In the genomic region with DNA sequence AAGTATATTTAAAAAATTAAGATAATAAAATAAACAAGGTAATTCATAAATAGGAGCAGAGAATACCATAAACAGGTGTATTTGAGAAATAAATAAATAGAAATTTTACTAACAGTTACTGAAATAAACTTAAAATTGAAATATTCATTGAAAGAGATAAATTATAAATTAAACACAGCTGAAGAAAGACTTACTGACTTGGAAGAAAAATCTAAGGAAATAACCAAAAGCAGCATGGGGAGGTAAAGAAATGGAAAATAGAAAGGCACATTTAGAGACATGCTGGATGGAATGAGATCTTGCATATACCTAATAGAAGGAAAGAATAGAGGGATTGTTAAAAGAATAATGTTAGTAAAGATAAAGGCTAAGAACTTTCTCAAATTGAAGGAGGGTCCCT, we compare ENCODE assay signal across 29 cellular contexts.
"Had no signal": no experiment of that assay in that cellular context is flagged by ENCODE, and none has a peak within 500 bp of the region (broad histone marks: within the 10 kb centered on the region; RNA-seq: fewer than 3 reads in every experiment).

No MANE protein-coding gene starts in this region.

- H3K27me3 ChIP-seq: ascending aorta, breast epithelium, cardiac muscle cell, esophagus muscularis mucosa had no signal

- H3K4me3 ChIP-seq: ascending aorta, breast epithelium, cardiac muscle cell, coronary artery, dorsolateral prefrontal cortex, esophagus muscularis mucosa had no signal

- H3K36me3 ChIP-seq: ascending aorta, breast epithelium, cardiac muscle cell, esophagus muscularis mucosa had no signal

- ATAC-seq: activated CD4-positive, alpha-beta T cell treated with anti-CD3 and anti-CD28 coated beads for 36 hours; activated CD8-positive, alpha-beta memory T cell treated with anti-CD3 and anti-CD28 coated beads, Interleukin-2, amount 10 ng/mL, durations not matched to agents 7 days and 5 days; activated CD8-positive, alpha-beta T cell treated with anti-CD3 and anti-CD28 coated beads, Interleukin-2, amount 10 ng/mL, durations not matched to agents 7 days and 5 days; activated naive CD4-positive, alpha-beta T cell treated with anti-CD3 and anti-CD28 coated beads, Interleukin-2, amount 50 U/mL, for 72 hours; T-helper 17 cell had no signal

- H3K4me1 ChIP-seq: ascending aorta, breast epithelium, esophagus muscularis mucosa had no signal

- DNase-seq: activated CD4-positive, alpha-beta memory T cell treated with anti-CD3 and anti-CD28 coated beads for 36 hours; activated CD4-positive, alpha-beta T cell treated with anti-CD3 and anti-CD28 coated beads for 36 hours; activated CD4-positive, alpha-beta T cell treated with anti-CD3 and anti-CD28 coated beads, Interleukin-2, amount 10 ng/mL, durations not matched to agents 24 days and 14 days; activated CD4-positive, CD25-positive, alpha-beta regulatory T cell; activated CD4-positive, CD25-positive, alpha-beta regulatory T cell treated with anti-CD3 and anti-CD28 coated beads, Interleukin-2, amount 50 U/mL, for 72 hours; activated CD8-positive, alpha-beta memory T cell treated with anti-CD3 and anti-CD28 coated beads, Interleukin-2, amount 10 ng/mL, durations not matched to agents 7 days and 5 days; activated CD8-positive, alpha-beta memory T cell treated with anti-CD3 and anti-CD28 coated beads, Interleukin-2, amount 50 U/mL, for 4 hours; activated CD8-positive, alpha-beta T cell treated with anti-CD3 and anti-CD28 coated beads, Interleukin-2, amount 10 ng/mL, durations not matched to agents 7 days and 5 days; activated effector memory CD4-positive, alpha-beta T cell treated with anti-CD3 and anti-CD28 coated beads, Interleukin-2, amount 50 U/mL, for 16 hours; activated naive CD4-positive, alpha-beta T cell treated with anti-CD3 and anti-CD28 coated beads for 36 hours; activated naive CD8-positive, alpha-beta T cell treated with anti-CD3 and anti-CD28 coated beads, Interleukin-2, amount 10 ng/mL, durations not matched to agents 7 days and 5 days; activated T-cell treated with anti-CD3 and anti-CD28 coated beads, Interleukin-2, amount 50 U/mL, for 1 hour; activated T-cell treated with anti-CD3 and anti-CD28 coated beads, Interleukin-2, amount 50 U/mL, for 48 hours; central memory CD4-positive, alpha-beta T cell; dorsolateral prefrontal cortex; effector memory CD4-positive, alpha-beta T cell; endodermal cell; erythroblast; foreskin melanocyte; head of caudate nucleus; T-helper 1 cell; T-helper 17 cell; T1000 had no signal

- H3K27ac ChIP-seq: ascending aorta, breast epithelium, cardiac muscle cell, coronary artery, dorsolateral prefrontal cortex, esophagus muscularis mucosa had no signal
